In genomic region chr5:44809956-44810276, GRCh38 we compare ENCODE assay signal across 8 cellular contexts. TPM values are rescaled to one million over a fixed set of nuclear protein-coding genes. Genes with fewer than 3 reads are reported as not detected.
DNase-seq lines count a peak whose midpoint lies in the region; ATAC-seq and TF ChIP-seq lines count a peak whose summit lies in the region.

No MANE protein-coding gene starts in this region.

- no peaks in the 10 kb centered on the region for H3K9me3 Mint-ChIP-seq in natural killer cell treated with Interleukin-12 subunit alpha and Interleukin-12 subunit beta and Interleukin-15 and Interleukin-18, amount 100 ng/mL, for 72 hours

- peaks cover 17% of the 10 kb centered on the region for H3K36me3 Mint-ChIP-seq in natural killer cell treated with Interleukin-12 subunit alpha and Interleukin-12 subunit beta and Interleukin-15 and Interleukin-18, amount 100 ng/mL, for 72 hours

- H3K27me3 ChIP-seq in BE2C (no peaks in the 10 kb centered on the region), MG63 (no peaks in the 10 kb centered on the region)
- no peaks in the 10 kb centered on the region for H3K27me3 ChIP-seq in effector memory CD4-positive, alpha-beta T cell (replicated peaks; ENCODE audit: control insufficient read depth, insufficient read depth, low read length, poor library complexity, severe bottlenecking)

- ATAC-seq in natural killer cell treated with Interleukin-12 subunit alpha and Interleukin-12 subunit beta and Interleukin-15 and Interleukin-18, amount 100 ng/mL, for 72 hours, result no peak

- TF ChIP-seq CTCF in BE2C (IDR thresholded peaks at IDR 0.05; ENCODE audit: low read depth, low read length), result no peak

- peak overlapping the region; percentile 98 for H3K4me3 Mint-ChIP-seq in natural killer cell treated with Interleukin-12 subunit alpha and Interleukin-12 subunit beta and Interleukin-15 and Interleukin-18, amount 100 ng/mL, for 72 hours

- H3K27ac ChIP-seq in effector memory CD4-positive, alpha-beta T cell (ENCODE audit: insufficient read depth, low read length, poor library complexity, severe bottlenecking), result peak overlapping the region; percentile 76

- H3K4me3 ChIP-seq in BE2C (ENCODE audit: low read depth, low read length), result peak overlapping the region; percentile 79
- peak overlapping the region; percentile 98 for H3K4me3 ChIP-seq in MG63
- H3K4me3 ChIP-seq in effector memory CD4-positive, alpha-beta T cell (ENCODE audit: insufficient read depth, low read depth, low read length, poor library complexity, severe bottlenecking), result peak overlapping the region; percentile 94

- DNase-seq in BE2C, result no peak
- no peak for DNase-seq in MG63
- no peak for DNase-seq in effector memory CD4-positive, alpha-beta T cell
- DNase-seq in natural killer cell treated with Interleukin-12 subunit alpha and Interleukin-12 subunit beta and Interleukin-15 and Interleukin-18, amount 100 ng/mL, for 72 hours (ENCODE audit: low spot score), result no peak
- DNase-seq in NCI-H446 (lab: John Stamatoyannopoulos, UW), result no peak
- DNase-seq in Kasumi-1 (lab: John Stamatoyannopoulos, UW), result no peak
- DNase-seq in NCI-H446 treated with DMSO at 0.1 percent for 48 hours (lab: John Stamatoyannopoulos, UW), result no peak
- DNase-seq in stimulated activated CD4-positive, alpha-beta T cell treated with anti-CD3 and anti-CD28 coated beads, Interleukin-1b, Interleukin-23, amount 100 ng/mL, for 48 hours, result no peak

- H3K36me3 ChIP-seq in BE2C (peaks cover 39% of the 10 kb centered on the region), MG63 (peaks cover 46% of the 10 kb centered on the region)
- H3K36me3 ChIP-seq in effector memory CD4-positive, alpha-beta T cell (ENCODE audit: control insufficient read depth, insufficient read depth, low read length), result peaks cover 32% of the 10 kb centered on the region

- peaks cover 18 to 24% of the 10 kb centered on the region in 2 donors for H3K4me1 Mint-ChIP-seq in natural killer cell treated with Interleukin-12 subunit alpha and Interleukin-12 subunit beta and Interleukin-15 and Interleukin-18, amount 100 ng/mL, for 72 hours (ENCODE audit: low read depth in 2 of 2)

- H3K27ac Mint-ChIP-seq in natural killer cell treated with Interleukin-12 subunit alpha and Interleukin-12 subunit beta and Interleukin-15 and Interleukin-18, amount 100 ng/mL, for 72 hours, result peak overlapping the region; percentile 94 to 95

- no peaks in the 10 kb centered on the region for H3K4me1 ChIP-seq in BE2C
- H3K4me1 ChIP-seq in effector memory CD4-positive, alpha-beta T cell (ENCODE audit: control insufficient read depth, insufficient read depth, low read length, poor library complexity, severe bottlenecking), result peaks cover 11% of the 10 kb centered on the region

- H3K9me3 ChIP-seq in BE2C (no peaks in the 10 kb centered on the region), MG63 (no peaks in the 10 kb centered on the region)
- no peaks in the 10 kb centered on the region for H3K9me3 ChIP-seq in effector memory CD4-positive, alpha-beta T cell (ENCODE audit: control insufficient read depth, low read length)

- peaks cover 0 to 3% of the 10 kb centered on the region in 2 donors for H3K27me3 Mint-ChIP-seq in natural killer cell treated with Interleukin-12 subunit alpha and Interleukin-12 subunit beta and Interleukin-15 and Interleukin-18, amount 100 ng/mL, for 72 hours

RNA-seq across cellular contexts. Expression of gene MRPS30, which starts 1.2 kb away (rescaled TPM):
- polyA plus RNA-seq in BE2C (2012; ENCODE audit: insufficient read depth, insufficient read length, low read depth), result 51.7 TPM
- total RNA-seq in MG63 (2014; rRNA removed; shearing (Covaris generic); ENCODE audit: low replicate concordance), result 55.6 and 59.6 TPM in 2 replicates
- total RNA-seq in natural killer cell treated with Interleukin-12 subunit alpha and Interleukin-12 subunit beta and Interleukin-15 and Interleukin-18, amount 100 ng/mL, for 72 hours, result 10 to 100 TPM; 41.6 to 43.7 TPM
